8 cellular contexts compared by ENCODE assay signal in the genomic region with DNA sequence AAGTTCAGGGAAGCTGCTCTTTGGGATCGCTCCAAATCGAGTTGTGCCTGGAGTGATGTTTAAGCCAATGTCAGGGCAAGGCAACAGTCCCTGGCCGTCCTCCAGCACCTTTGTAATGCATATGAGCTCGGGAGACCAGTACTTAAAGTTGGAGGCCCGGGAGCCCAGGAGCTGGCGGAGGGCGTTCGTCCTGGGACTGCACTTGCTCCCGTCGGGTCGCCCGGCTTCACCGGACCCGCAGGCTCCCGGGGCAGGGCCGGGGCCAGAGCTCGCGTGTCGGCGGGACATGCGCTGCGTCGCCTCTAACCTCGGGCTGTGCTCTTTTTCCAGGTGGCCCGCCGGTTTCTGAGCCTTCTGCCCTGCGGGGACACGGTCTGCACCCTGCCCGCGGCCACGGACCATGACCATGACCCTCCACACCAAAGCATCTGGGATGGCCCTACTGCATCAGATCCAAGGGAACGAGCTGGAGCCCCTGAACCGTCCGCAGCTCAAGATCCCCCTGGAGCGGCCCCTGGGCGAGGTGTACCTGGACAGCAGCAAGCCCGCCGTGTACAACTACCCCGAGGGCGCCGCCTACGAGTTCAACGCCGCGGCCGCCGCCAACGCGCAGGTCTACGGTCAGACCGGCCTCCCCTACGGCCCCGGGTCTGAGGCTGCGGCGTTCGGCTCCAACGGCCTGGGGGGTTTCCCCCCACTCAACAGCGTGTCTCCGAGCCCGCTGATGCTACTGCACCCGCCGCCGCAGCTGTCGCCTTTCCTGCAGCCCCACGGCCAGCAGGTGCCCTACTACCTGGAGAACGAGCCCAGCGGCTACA.
DNase-seq lines count a peak whose midpoint lies in the region; ATAC-seq and FAIRE-seq lines count a peak whose summit lies in the region.

A gene (plus strand): TSS at position 170 of the 818 bp plus-strand sequence. CDS start 231 bp downstream, at position 401.

- H3K27ac ChIP-seq in mucosa of rectum (ENCODE audit: low read depth in 2 of 2, low read length in 2 of 2), result no peak within 1 kb of the TSS

- ATAC-seq in HG02571 (IDR thresholded peaks at IDR 0.05; ENCODE audit: unreplicated experiment), result no peak

- H3K9ac ChIP-seq in mucosa of rectum (ENCODE audit: low read depth in 1 of 2, low read length in 2 of 2), result peak within 1 kb of the TSS in 1 of 2 donors; percentile 16

- H3K36me3 ChIP-seq in mucosa of rectum (ENCODE audit: control insufficient read depth in 2 of 2, insufficient read depth in 2 of 2, low read length in 2 of 2), result no peaks in the 10 kb centered on the region

- H3K9me3 ChIP-seq in mucosa of rectum (ENCODE audit: control insufficient read depth in 2 of 2, low read length in 2 of 2), result no peaks in the 10 kb centered on the region

- DNase-seq in EH (ENCODE audit: low read depth) (peak; percentile 5), NCI-H1105 (lab: John Stamatoyannopoulos, UW) (peak; percentile 39), ecto neural progenitor cell (ENCODE audit: low spot score) (peak; percentile 58), NCI-H69 (lab: John Stamatoyannopoulos, UW) (no peak), RCC 7860 (ENCODE audit: low spot score) (no peak), NCI-H1092 (lab: John Stamatoyannopoulos, UW) (no peak)

- H3K4me3 ChIP-seq in mucosa of rectum (ENCODE audit: low read length in 2 of 2), result peak within 1 kb of the TSS; percentile 42 to 51

- no peak for FAIRE-seq in RCC 7860 (lab: Jason Lieb, UNC)

- peaks cover 0 to 2% of the 10 kb centered on the region in 2 donors for H3K4me1 ChIP-seq in mucosa of rectum (ENCODE audit: control insufficient read depth in 2 of 2, insufficient read depth in 2 of 2, low read length in 2 of 2)

- peaks cover 14 to 15% of the 10 kb centered on the region in 2 donors for H3K27me3 ChIP-seq in mucosa of rectum (ENCODE audit: control insufficient read depth in 2 of 2, insufficient read depth in 2 of 2, low read length in 2 of 2)

Comparison
In these comparisons a context has a peak if more than half of its experiments do, and no peak if none do; other contexts are left out.
1. DNase-seq: peak in EH (single experiment), NCI-H1105 (single experiment) and ecto neural progenitor cell (single experiment); none in NCI-H69 (single experiment), RCC 7860 (single experiment) and NCI-H1092 (single experiment).